10 cellular contexts compared by ENCODE assay signal in genomic region chr1:198660341-198661056, GRCh38. TPM values are rescaled to one million over a fixed set of nuclear protein-coding genes. Genes with fewer than 3 reads are reported as not detected.
A peak's percentile ranks its signal among the peaks of the same experiment; 100 is the strongest.
DNase-seq lines count a peak whose midpoint lies in the region; ATAC-seq and TF ChIP-seq lines count a peak whose summit lies in the region.
"Had no signal": no experiment of that assay in that cellular context is flagged by ENCODE, and none has a peak within 500 bp of the region (broad histone marks: within the 10 kb centered on the region; RNA-seq: fewer than 3 reads in every experiment).

No MANE protein-coding gene starts in this region.

- H3K4me3 ChIP-seq in SU-DHL-6 (ENCODE audit: insufficient read depth, low read length, poor library complexity, severe bottlenecking) (no peak overlapping the region), prostate gland (no peak overlapping the region)
- H3K4me3 ChIP-seq: sigmoid colon, stomach had no signal

- no peak overlapping the region for H2AFZ ChIP-seq in SU-DHL-6 (ENCODE audit: low read depth, low read length, severe bottlenecking)

- TF ChIP-seq POLR2A in prostate gland (IDR thresholded peaks at IDR 0.05): no peak

- DNase-seq in activated T-cell treated with anti-CD3 and anti-CD28 coated beads, Interleukin-2, amount 50 U/mL, for 72 hours: no peak
- DNase-seq in activated T-cell treated with anti-CD3 and anti-CD28 coated beads for 4 hours (no peak), NCI-H1436 (lab: John Stamatoyannopoulos, UW) (no peak), prostate gland (ENCODE audit: low spot score) (no peak)
- DNase-seq in stimulated activated naive CD8-positive, alpha-beta T cell treated with anti-CD3 and anti-CD28 coated beads, Interleukin-15, amount 100 ng/mL, for 72 hours: peak in 1 of 2 donors; percentile 44
- DNase-seq in stimulated activated CD4-positive, alpha-beta T cell treated with anti-CD3 and anti-CD28 coated beads, Interleukin-12 subunit alpha, Interleukin-12 subunit beta, amount 100 ng/mL, for 4 hours: no peak
- DNase-seq: sigmoid colon, stomach had no signal

- intact Hi-C loops in prostate gland (cut with DNase I): no loop called here

- no peaks in the 10 kb centered on the region for H3K27me3 ChIP-seq in SU-DHL-6 (ENCODE audit: low read length)
- no peaks in the 10 kb centered on the region for H3K27me3 ChIP-seq in prostate gland (replicated peaks; ENCODE audit: insufficient read depth)
- H3K27me3 ChIP-seq: sigmoid colon, stomach had no signal

- WGBS in prostate gland: 93% methylated on average over 1 of the region's 1 CpG

- H3K4me3 Mint-ChIP-seq in activated T-cell treated with anti-CD3 and anti-CD28 coated beads, Interleukin-2, amount 50 U/mL, for 72 hours: peak overlapping the region; percentile 65 to 76
- H3K4me3 Mint-ChIP-seq in stimulated activated naive CD8-positive, alpha-beta T cell treated with anti-CD3 and anti-CD28 coated beads, Interleukin-15, amount 100 ng/mL, for 72 hours: peak overlapping the region; percentile 56 to 68

- no peak for TF ChIP-seq CTCF in SU-DHL-6 (IDR thresholded peaks at IDR 0.05; ENCODE audit: insufficient read depth, low read length, poor library complexity, severe bottlenecking)
- no peak for TF ChIP-seq CTCF in prostate gland (IDR thresholded peaks at IDR 0.05)

- H3K4me1 Mint-ChIP-seq in activated T-cell treated with anti-CD3 and anti-CD28 coated beads, Interleukin-2, amount 50 U/mL, for 72 hours (ENCODE audit: low read depth): peaks cover 95% of the 10 kb centered on the region
- H3K4me1 Mint-ChIP-seq in stimulated activated naive CD8-positive, alpha-beta T cell treated with anti-CD3 and anti-CD28 coated beads, Interleukin-15, amount 100 ng/mL, for 72 hours: peaks cover 78% of the 10 kb centered on the region

- H3K36me3 ChIP-seq in SU-DHL-6 (ENCODE audit: low read length) (peaks cover 12% of the 10 kb centered on the region; the same call in 1 of the 2 replicates), prostate gland (no peaks in the 10 kb centered on the region)
- H3K36me3 ChIP-seq: sigmoid colon, stomach had no signal

- H3K4me1 ChIP-seq in prostate gland (replicated peaks): no peaks in the 10 kb centered on the region
- H3K4me1 ChIP-seq: stomach had no signal

- peaks cover 94% of the 10 kb centered on the region for H3K79me2 ChIP-seq in SU-DHL-6 (ENCODE audit: insufficient read depth, low read length)

- H3K27me3 Mint-ChIP-seq in activated T-cell treated with anti-CD3 and anti-CD28 coated beads, Interleukin-2, amount 50 U/mL, for 72 hours (ENCODE audit: low read depth): no peaks in the 10 kb centered on the region
- no peaks in the 10 kb centered on the region for H3K27me3 Mint-ChIP-seq in stimulated activated naive CD8-positive, alpha-beta T cell treated with anti-CD3 and anti-CD28 coated beads, Interleukin-15, amount 100 ng/mL, for 72 hours

- ATAC-seq in activated T-cell treated with anti-CD3 and anti-CD28 coated beads, Interleukin-2, amount 50 U/mL, for 72 hours (replicated peaks in 1 of 2): peak; percentile 11 to 30
- ATAC-seq in HG02870 (IDR thresholded peaks at IDR 0.05; ENCODE audit: unreplicated experiment): peak; percentile 42
- peak; percentile 60 for ATAC-seq in stimulated activated naive CD8-positive, alpha-beta T cell treated with anti-CD3 and anti-CD28 coated beads, Interleukin-15, amount 100 ng/mL, for 72 hours

- peak overlapping the region; percentile 89 for H3K27ac ChIP-seq in SU-DHL-6 (ENCODE audit: low read depth, low read length)
- H3K27ac ChIP-seq in prostate gland: no peak overlapping the region
- H3K27ac ChIP-seq: sigmoid colon, stomach had no signal

- H3K9me3 Mint-ChIP-seq in activated T-cell treated with anti-CD3 and anti-CD28 coated beads, Interleukin-2, amount 50 U/mL, for 72 hours: no peaks in the 10 kb centered on the region
- H3K9me3 Mint-ChIP-seq in stimulated activated naive CD8-positive, alpha-beta T cell treated with anti-CD3 and anti-CD28 coated beads, Interleukin-15, amount 100 ng/mL, for 72 hours: no peaks in the 10 kb centered on the region

- peaks cover 87% of the 10 kb centered on the region for H3F3A ChIP-seq in SU-DHL-6 (ENCODE audit: insufficient read depth)

- H4K20me1 ChIP-seq in SU-DHL-6 (ENCODE audit: low read depth, low read length): no peaks in the 10 kb centered on the region

- peak overlapping the region; percentile 75 for H3K27ac Mint-ChIP-seq in activated T-cell treated with anti-CD3 and anti-CD28 coated beads, Interleukin-2, amount 50 U/mL, for 72 hours
- H3K27ac Mint-ChIP-seq in stimulated activated naive CD8-positive, alpha-beta T cell treated with anti-CD3 and anti-CD28 coated beads, Interleukin-15, amount 100 ng/mL, for 72 hours: peak overlapping the region in 1 of 2 donors; percentile 58

- H3K4me2 ChIP-seq in SU-DHL-6 (ENCODE audit: low read depth, low read length, poor library complexity, severe bottlenecking): peak overlapping the region; percentile 81

- peak overlapping the region; percentile 1; the same call in 1 of the 2 replicates for H3K9ac ChIP-seq in SU-DHL-6 (ENCODE audit: low read length)

- H3K9me2 ChIP-seq in SU-DHL-6 (replicated peaks; ENCODE audit: insufficient read depth, low read length): no peaks in the 10 kb centered on the region

- peaks cover 16 to 17% of the 10 kb centered on the region in 2 donors for H3K36me3 Mint-ChIP-seq in activated T-cell treated with anti-CD3 and anti-CD28 coated beads, Interleukin-2, amount 50 U/mL, for 72 hours (ENCODE audit: insufficient read depth in 2 of 2)

- H3K9me3 ChIP-seq in SU-DHL-6 (ENCODE audit: insufficient read depth, low read length): no peaks in the 10 kb centered on the region
- H3K9me3 ChIP-seq in prostate gland: no peaks in the 10 kb centered on the region
- H3K9me3 ChIP-seq: sigmoid colon, stomach had no signal

RNA-seq across cellular contexts. Expression of gene PTPRC, which starts 21.7 kb away (rescaled TPM):
- total RNA-seq in activated T-cell treated with anti-CD3 and anti-CD28 coated beads, Interleukin-2, amount 50 U/mL, for 72 hours: 100 to 1,000 TPM; 490 to 545 TPM
- total RNA-seq in prostate gland: 1 to 10 TPM; 8.9 to 9.5 TPM

Comparison
In these comparisons a context has a peak if more than half of its experiments do, and no peak if none do; other contexts are left out.
1. RNA of gene PTPRC, which starts 21.7 kb away (total RNA-seq): 490 to 545 TPM in activated T-cell treated with anti-CD3 and anti-CD28 coated beads, Interleukin-2, amount 50 U/mL, for 72 hours; 8.9 to 9.5 TPM in prostate gland; every median in the first group is over 10 times any median in the second.
2. Peak in every context shown above with its lines, with median percentiles within 50 percentile points of each other: ATAC-seq.